8 cellular contexts compared by ENCODE assay signal in genomic region chr17:72985882-72986720, GRCh38.
DNase-seq lines count a peak whose midpoint lies in the region; ATAC-seq, FAIRE-seq and TF ChIP-seq lines count a peak whose summit lies in the region.

No MANE protein-coding gene starts in this region.

- in situ Hi-C loops in K562 (cut with MboI): loop anchor here (10.0 kb wide), 1 partner anchor 261 kb away; no protein-coding TSS in a partner anchor

- DNase-seq in NCI-H1105 (lab: John Stamatoyannopoulos, UW) (peak; percentile 34), T-helper 9 cell (peak; percentile 11), K562 (ENCODE audit: extremely low read depth in 1 of 4, low spot score in 3 of 4) (peak; percentile 82 to 85 (median 84)), iPS DF 6.9 (ENCODE audit: low read depth, low spot score) (peak; percentile 80)
- DNase-seq in stimulated activated CD4-positive, alpha-beta T cell treated with anti-CD3 and anti-CD28 coated beads, Interleukin-12 subunit alpha, Interleukin-12 subunit beta, amount 100 ng/mL, for 4 hours: peak; percentile 39

- H3K27me3 ChIP-seq in K562 (ENCODE audit: control insufficient read depth in 2 of 2, insufficient read depth in 2 of 2, low read length in 2 of 2) (no peaks in the 10 kb centered on the region), iPS DF 6.9 (ENCODE audit: control insufficient read depth, insufficient read depth, low read length) (no peaks in the 10 kb centered on the region)

- peak overlapping the region; percentile 46; the same call in 1 of the 2 replicates for H2AFZ ChIP-seq in K562 (ENCODE audit: low read depth, low read length)

- no peaks in the 10 kb centered on the region for H3K79me2 ChIP-seq in K562 (ENCODE audit: control insufficient read depth, insufficient read depth, low read length)

- TF ChIP-seq CTCF in GM12801 (IDR thresholded peaks at IDR 0.05; ENCODE audit: extremely low read depth, insufficient read length) (peak; percentile 74), K562 (IDR thresholded peaks at IDR 0.05 in 2 of 3, conservative IDR thresholded peaks at IDR 0.05 in 1 of 3; ENCODE audit: insufficient read depth in 2 of 3, low read depth in 1 of 3, low read length in 3 of 3) (peak; percentile 84 to 89 (median 88))

- H3K4me3 ChIP-seq in K562 (no peak overlapping the region), iPS DF 6.9 (ENCODE audit: low read length) (no peak overlapping the region)

- H3K4me2 ChIP-seq in K562 (ENCODE audit: insufficient read depth, low read length): no peak overlapping the region

- POLR2A ChIA-PET in K562 (lab: Yijun Ruan, JAX): interaction anchor here (0.7 to 1.9 kb wide), 3 partner anchors 10 to 1497 kb away, joined by 3 to 5 read pairs (median 3); no protein-coding TSS in a partner anchor

- TF ChIP-seq EP300 in K562 (IDR thresholded peaks at IDR 0.05; ENCODE audit: low read length): no peak

- H3K9ac ChIP-seq in K562 (ENCODE audit: insufficient read depth in 1 of 2, low read depth in 2 of 2, low read length in 2 of 2): peak overlapping the region in 1 of 2 experiments; percentile 55; a peak in 1 of 4 replicates

- no peak for TF ChIP-seq POLR2A in K562 (conservative IDR thresholded peaks at IDR 0.05)

- ATAC-seq in HG02588 (IDR thresholded peaks at IDR 0.05; ENCODE audit: unreplicated experiment): peak; percentile 53
- peak; percentile 99 for ATAC-seq in K562
- ATAC-seq in HG02610 (IDR thresholded peaks at IDR 0.05; ENCODE audit: unreplicated experiment): no peak

- CTCF ChIA-PET in K562 (lab: Yijun Ruan, JAX; ENCODE audit: low intra/inter-chr PET ratio): no interaction called here

- no peaks in the 10 kb centered on the region for H3K9me1 ChIP-seq in K562 (ENCODE audit: control insufficient read depth, insufficient read depth, low read length)

- peak; percentile 89 for FAIRE-seq in K562 (lab: Jason Lieb, UNC)

- H3K4me1 ChIP-seq in K562 (replicated peaks in 1 of 2; ENCODE audit: control insufficient read depth in 2 of 2, insufficient read depth in 2 of 2, low read length in 2 of 2) (peaks cover 0 to 7% of the 10 kb centered on the region in 2 experiments; a peak in 2 of 5 replicates), iPS DF 6.9 (ENCODE audit: control insufficient read depth, insufficient read depth, low read length) (peaks cover 1% of the 10 kb centered on the region; the same call in 1 of the 2 replicates)

- H3K9me3 ChIP-seq in K562 (replicated peaks; ENCODE audit: control insufficient read depth, insufficient read depth, low read depth, low read length): no peaks in the 10 kb centered on the region
- no peaks in the 10 kb centered on the region for H3K9me3 ChIP-seq in iPS DF 6.9 (ENCODE audit: control insufficient read depth, insufficient read depth, low read length)

- no peaks in the 10 kb centered on the region for H4K20me1 ChIP-seq in K562 (replicated peaks; ENCODE audit: control insufficient read depth, insufficient read depth, low read length)

- TF ChIP-seq RAD21 in K562 (CRISPR knock-in tag; conservative IDR thresholded peaks at IDR 0.05 in 1 of 2, IDR thresholded peaks at IDR 0.05 in 1 of 2): peak; percentile 60 to 85

- H3K36me3 ChIP-seq in K562 (ENCODE audit: control insufficient read depth, insufficient read depth, low read length) (no peaks in the 10 kb centered on the region), iPS DF 6.9 (ENCODE audit: control insufficient read depth, insufficient read depth, low read length) (no peaks in the 10 kb centered on the region)

- WGBS in K562 (ENCODE audit: insufficient coverage, low coverage, missing lambda C conversion rate): 37% methylated on average over 11 of the region's 11 CpGs
- WGBS in iPS DF 6.9 (ENCODE audit: insufficient coverage, insufficient read length): no CpG with 5 or more reads among the region's 11 CpGs

- BruUV-seq in K562 (replicated peaks; lab: Mats Ljungman, UMichigan): no TSS peak

- H3K27ac ChIP-seq in K562 (ENCODE audit: extremely low read depth, low read depth, low read length) (no peak overlapping the region), iPS DF 6.9 (ENCODE audit: low read length) (no peak overlapping the region)

- intact Hi-C loops in K562 (cut with micrococcal nuclease): loop anchor here (1.0 to 10.0 kb wide), 3 partner anchors 109 to 259 kb away; partner anchors contain the start of gene SLC39A11

TF ChIP-seq in K562, 482 proteins besides CTCF, POLR2A, EP300 and RAD21 (continues in another document):
- TF ChIP-seq, protein P1, sequence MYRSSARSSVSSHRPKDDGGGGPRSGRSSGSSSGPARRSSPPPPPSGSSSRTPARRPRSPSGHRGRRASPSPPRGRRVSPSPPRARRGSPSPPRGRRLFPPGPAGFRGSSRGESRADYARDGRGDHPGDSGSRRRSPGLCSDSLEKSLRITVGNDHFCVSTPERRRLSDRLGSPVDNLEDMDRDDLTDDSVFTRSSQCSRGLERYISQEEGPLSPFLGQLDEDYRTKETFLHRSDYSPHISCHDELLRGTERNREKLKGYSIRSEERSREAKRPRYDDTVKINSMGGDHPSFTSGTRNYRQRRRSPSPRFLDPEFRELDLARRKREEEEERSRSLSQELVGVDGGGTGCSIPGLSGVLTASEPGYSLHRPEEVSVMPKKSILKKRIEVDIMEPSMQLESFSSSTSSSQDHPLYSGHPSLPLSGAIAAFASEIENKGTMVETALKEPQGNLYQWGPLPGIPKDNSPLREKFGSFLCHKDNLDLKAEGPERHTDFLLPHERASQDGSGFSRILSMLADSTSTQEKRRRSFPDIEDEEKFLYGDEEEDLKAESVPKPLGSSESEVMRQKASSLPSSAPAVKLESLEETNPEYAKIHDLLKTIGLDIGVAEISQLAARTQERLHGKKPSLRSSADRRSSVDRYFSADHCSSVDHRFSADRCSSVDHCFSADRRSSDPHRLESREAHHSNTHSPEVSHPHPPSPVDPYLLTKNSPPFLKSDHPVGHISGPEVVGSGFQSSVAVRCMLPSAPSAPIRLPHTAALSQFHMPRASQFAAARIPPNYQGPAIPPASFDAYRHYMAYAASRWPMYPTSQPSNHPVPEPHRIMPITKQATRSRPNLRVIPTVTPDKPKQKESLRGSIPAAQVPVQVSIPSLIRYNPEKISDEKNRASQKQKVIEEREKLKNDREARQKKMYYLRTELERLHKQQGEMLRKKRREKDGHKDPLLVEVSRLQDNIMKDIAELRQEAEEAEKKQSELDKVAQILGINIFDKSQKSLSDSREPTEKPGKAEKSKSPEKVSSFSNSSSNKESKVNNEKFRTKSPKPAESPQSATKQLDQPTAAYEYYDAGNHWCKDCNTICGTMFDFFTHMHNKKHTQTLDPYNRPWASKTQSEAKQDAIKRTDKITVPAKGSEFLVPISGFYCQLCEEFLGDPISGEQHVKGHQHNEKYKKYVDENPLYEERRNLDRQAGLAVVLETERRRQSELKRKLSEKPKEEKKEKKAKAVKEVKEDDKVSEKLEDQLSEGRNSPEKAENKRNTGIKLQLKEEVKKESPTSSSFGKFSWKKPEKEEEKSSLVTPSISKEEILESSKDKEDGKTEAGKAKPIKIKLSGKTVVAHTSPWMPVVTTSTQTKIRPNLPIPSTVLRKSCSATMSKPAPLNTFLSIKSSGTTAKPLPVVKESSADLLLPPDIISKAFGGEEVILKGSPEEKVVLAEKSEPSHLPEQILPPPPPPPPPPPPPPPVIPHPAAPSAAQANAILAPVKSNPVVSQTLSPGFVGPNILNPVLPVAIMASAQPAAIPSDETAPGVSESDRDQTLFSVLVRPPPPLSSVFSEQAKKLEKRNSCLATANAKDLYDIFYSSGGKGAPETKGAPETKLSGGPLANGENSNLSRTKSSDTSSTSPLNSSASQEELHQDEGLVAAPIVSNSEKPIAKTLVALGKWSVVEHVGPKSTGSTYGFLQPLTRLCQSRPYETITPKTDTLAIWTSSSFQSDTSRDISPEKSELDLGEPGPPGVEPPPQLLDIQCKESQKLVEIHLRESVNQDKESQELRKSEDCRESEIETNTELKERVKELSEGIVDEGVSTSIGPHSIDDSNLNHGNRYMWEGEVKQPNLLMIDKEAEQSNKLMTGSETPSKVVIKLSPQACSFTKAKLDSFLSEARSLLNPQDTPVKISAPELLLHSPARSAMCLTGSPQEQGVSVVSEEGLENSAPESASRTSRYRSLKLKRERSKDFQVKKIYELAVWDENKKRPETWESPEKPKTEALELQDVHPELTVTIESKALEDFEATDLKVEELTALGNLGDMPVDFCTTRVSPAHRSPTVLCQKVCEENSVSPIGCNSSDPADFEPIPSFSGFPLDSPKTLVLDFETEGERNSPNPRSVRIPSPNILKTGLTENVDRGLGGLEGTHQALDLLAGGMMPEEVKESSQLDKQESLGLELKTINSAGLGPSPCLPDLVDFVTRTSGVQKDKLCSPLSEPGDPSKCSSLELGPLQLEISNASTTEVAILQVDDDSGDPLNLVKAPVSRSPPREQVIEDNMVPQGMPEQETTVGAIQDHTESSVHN (IDR thresholded peaks at IDR 0.05; ENCODE audit: borderline replicate concordance in 1 of 2, low read depth in 1 of 2): no peak
- TF ChIP-seq ZNF384 (IDR thresholded peaks at IDR 0.05; ENCODE audit: low read depth, low read length): no peak
- TF ChIP-seq CREM (IDR thresholded peaks at IDR 0.05; ENCODE audit: low read depth): peak; percentile 56
- peak; percentile 64 for TF ChIP-seq SMC3 (conservative IDR thresholded peaks at IDR 0.05; ENCODE audit: insufficient read depth, low read depth, low read length)
- TF ChIP-seq PTRF (tag; IDR thresholded peaks at IDR 0.05): no peak
- TF ChIP-seq JUND (IDR thresholded peaks at IDR 0.05; ENCODE audit: borderline replicate concordance, low read depth, low read length): peak; percentile 34; the same call in 1 of the 2 replicates
- no peak; the same call in 2 of the 3 replicates for TF ChIP-seq JUND (tag; IDR thresholded peaks at IDR 0.05; ENCODE audit: borderline replicate concordance, low read depth, low read length)
- TF ChIP-seq CHD1 (IDR thresholded peaks at IDR 0.05; ENCODE audit: low read length): no peak

Comparison
In these comparisons a context has a peak if more than half of its experiments do, and no peak if none do; other contexts are left out.
1. DNase-seq: peak in every context shown above with its lines; median percentile 84 in K562; 80 in iPS DF 6.9; 39 in stimulated activated CD4-positive, alpha-beta T cell treated with anti-CD3 and anti-CD28 coated beads, Interleukin-12 subunit alpha, Interleukin-12 subunit beta, amount 100 ng/mL, for 4 hours; 34 in NCI-H1105; 11 in T-helper 9 cell.